Comparison of ENCODE assay signal across 27 cellular contexts in genomic region chrX:39889704-39890103, GRCh38.
"Had no signal": no experiment of that assay in that cellular context is flagged by ENCODE, and none has a peak within 500 bp of the region (broad histone marks: within the 10 kb centered on the region; RNA-seq: fewer than 3 reads in every experiment).

No MANE protein-coding gene starts in this region.

- H3K27ac ChIP-seq: brain microvascular endothelial cell, coronary artery, esophagus muscularis mucosa, gastroesophageal sphincter had no signal

- DNase-seq: activated CD4-positive, alpha-beta memory T cell treated with anti-CD3 and anti-CD28 coated beads for 36 hours; activated CD4-positive, alpha-beta T cell treated with anti-CD3 and anti-CD28 coated beads for 36 hours; activated CD4-positive, alpha-beta T cell treated with anti-CD3 and anti-CD28 coated beads, Interleukin-2, amount 10 ng/mL, durations not matched to agents 24 days and 14 days; activated CD4-positive, CD25-positive, alpha-beta regulatory T cell; activated CD4-positive, CD25-positive, alpha-beta regulatory T cell treated with anti-CD3 and anti-CD28 coated beads, Interleukin-2, amount 50 U/mL, for 72 hours; activated CD8-positive, alpha-beta memory T cell treated with anti-CD3 and anti-CD28 coated beads, Interleukin-2, amount 10 ng/mL, durations not matched to agents 7 days and 5 days; activated CD8-positive, alpha-beta memory T cell treated with anti-CD3 and anti-CD28 coated beads, Interleukin-2, amount 50 U/mL, for 4 hours; activated CD8-positive, alpha-beta T cell treated with anti-CD3 and anti-CD28 coated beads, Interleukin-2, amount 10 ng/mL, durations not matched to agents 7 days and 5 days; activated effector memory CD4-positive, alpha-beta T cell treated with anti-CD3 and anti-CD28 coated beads, Interleukin-2, amount 50 U/mL, for 16 hours; activated naive CD4-positive, alpha-beta T cell treated with anti-CD3 and anti-CD28 coated beads for 36 hours; activated naive CD8-positive, alpha-beta T cell treated with anti-CD3 and anti-CD28 coated beads, Interleukin-2, amount 10 ng/mL, durations not matched to agents 7 days and 5 days; activated T-cell treated with anti-CD3 and anti-CD28 coated beads, Interleukin-2, amount 50 U/mL, for 1 hour; activated T-cell treated with anti-CD3 and anti-CD28 coated beads, Interleukin-2, amount 50 U/mL, for 48 hours; amniotic stem cell; anterior cingulate cortex; brain microvascular endothelial cell; dermis blood vessel endothelial cell; effector CD4-positive, alpha-beta T cell; effector memory CD8-positive, alpha-beta T cell; erythroblast; foreskin melanocyte; T-helper 1 cell; T-helper 17 cell; T1000 had no signal

- H3K9me3 ChIP-seq: gastroesophageal sphincter had no signal

- H3K36me3 ChIP-seq: brain microvascular endothelial cell, esophagus muscularis mucosa, gastroesophageal sphincter had no signal

- H3K27me3 ChIP-seq: brain microvascular endothelial cell, esophagus muscularis mucosa, gastroesophageal sphincter had no signal

- H3K4me3 ChIP-seq: coronary artery, esophagus muscularis mucosa, gastroesophageal sphincter had no signal

- H3K4me1 ChIP-seq: gastroesophageal sphincter had no signal

- ATAC-seq: activated CD4-positive, alpha-beta T cell treated with anti-CD3 and anti-CD28 coated beads for 36 hours; activated CD8-positive, alpha-beta memory T cell treated with anti-CD3 and anti-CD28 coated beads, Interleukin-2, amount 10 ng/mL, durations not matched to agents 7 days and 5 days; activated CD8-positive, alpha-beta T cell treated with anti-CD3 and anti-CD28 coated beads, Interleukin-2, amount 10 ng/mL, durations not matched to agents 7 days and 5 days; effector memory CD8-positive, alpha-beta T cell; gastroesophageal sphincter; T-helper 17 cell had no signal
